8 cellular contexts compared by ENCODE assay signal in genomic region chr12:55727643-55728184, GRCh38. TPM values are rescaled to one million over a fixed set of nuclear protein-coding genes. Genes with fewer than 3 reads are reported as not detected.
A peak's percentile ranks its signal among the peaks of the same experiment; 100 is the strongest.
DNase-seq lines count a peak whose midpoint lies in the region; ATAC-seq and TF ChIP-seq lines count a peak whose summit lies in the region.

No MANE protein-coding gene starts in this region.

- peak; percentile 20 for TF ChIP-seq POLR2A in right lobe of liver (IDR thresholded peaks at IDR 0.05)
- TF ChIP-seq POLR2A in thyroid gland (IDR thresholded peaks at IDR 0.05), result no peak

- H3K4me1 ChIP-seq in right lobe of liver (peaks cover 0 to 35% (median 3%) of the 10 kb centered on the region in 4 donors), thyroid gland (peaks cover 43 to 61% of the 10 kb centered on the region in 2 donors)

- H3K36me3 Mint-ChIP-seq in central memory CD8-positive, alpha-beta T cell (ENCODE audit: insufficient read depth), result peaks cover 16% of the 10 kb centered on the region

- DNase-seq in DMS53 (lab: John Stamatoyannopoulos, UW), result peak; percentile 77
- DNase-seq in NCI-H2196 treated with DMSO at 0.1 percent for 48 hours (lab: John Stamatoyannopoulos, UW; ENCODE audit: unreplicated experiment), result peak; percentile 40
- no peak for DNase-seq in central memory CD8-positive, alpha-beta T cell (ENCODE audit: low spot score in 2 of 2)
- peak; percentile 65 to 77 (median 69) for DNase-seq in right lobe of liver
- DNase-seq in thyroid gland, result peak; percentile 76 to 85
- no peak for DNase-seq in NCI-H1694 treated with DMSO at 0.1 percent for 48 hours (lab: John Stamatoyannopoulos, UW)
- no peak for DNase-seq in mesenteric fat pad (ENCODE audit: low spot score)

- ATAC-seq in central memory CD8-positive, alpha-beta T cell (replicated peaks; ENCODE audit: extremely low read depth, poor library complexity, severe bottlenecking), result no peak
- peak in 2 of 4 donors; percentile 2 to 20 for ATAC-seq in right lobe of liver
- ATAC-seq in HG03442 (IDR thresholded peaks at IDR 0.05; ENCODE audit: unreplicated experiment), result no peak

- WGBS in right lobe of liver (ENCODE audit: insufficient coverage, low coverage, low lambda C conversion rate, missing lambda C conversion rate), result 17% methylated on average over 7 of the region's 9 CpGs
- WGBS in thyroid gland, 2 donors, result 10 to 13% methylated on average over 9 of the region's 9 CpGs

- H3K4me3 Mint-ChIP-seq in central memory CD8-positive, alpha-beta T cell, result peak overlapping the region; percentile 85

- H3K9me3 ChIP-seq in right lobe of liver, result no peaks in the 10 kb centered on the region
- H3K9me3 ChIP-seq in thyroid gland, result no peaks in the 10 kb centered on the region

- H3K27ac ChIP-seq in right lobe of liver (peak overlapping the region; percentile 90 to 99 (median 97)), thyroid gland (peak overlapping the region; percentile 89 to 98 (median 96))

- H3K27me3 Mint-ChIP-seq in central memory CD8-positive, alpha-beta T cell, result no peaks in the 10 kb centered on the region

- H3K4me3 ChIP-seq in right lobe of liver (peak overlapping the region; percentile 70 to 90 (median 87)), thyroid gland (replicated peaks in 1 of 3) (peak overlapping the region; percentile 62 to 90 (median 85))

- H3K27me3 ChIP-seq in right lobe of liver (no peaks in the 10 kb centered on the region), thyroid gland (no peaks in the 10 kb centered on the region)

- peaks cover 54% of the 10 kb centered on the region for H3K4me1 Mint-ChIP-seq in central memory CD8-positive, alpha-beta T cell

- intact Hi-C loops in right lobe of liver (cut with DNase I) (no loop called here), thyroid gland (cut with DNase I) (no loop called here)

- H3K36me3 ChIP-seq in right lobe of liver, result peaks cover 0 to 23% (median 2%) of the 10 kb centered on the region in 4 donors
- peaks cover 24 to 27% of the 10 kb centered on the region in 2 donors for H3K36me3 ChIP-seq in thyroid gland

- peak overlapping the region; percentile 71 for H3K27ac Mint-ChIP-seq in central memory CD8-positive, alpha-beta T cell (ENCODE audit: low read depth)

- TF ChIP-seq CTCF in right lobe of liver (IDR thresholded peaks at IDR 0.05) (no peak), thyroid gland (IDR thresholded peaks at IDR 0.05) (no peak)

- H3K9me3 Mint-ChIP-seq in central memory CD8-positive, alpha-beta T cell, result no peaks in the 10 kb centered on the region

RNA-seq across cellular contexts. Expression of gene CD63, which starts 1.1 kb away (rescaled TPM):
- total RNA-seq in right lobe of liver (100 to 1,000 TPM; 213 to 556 (median 317) TPM), thyroid gland (1,000 to 10,000 TPM in 3 of 4 donors, 100 to 1,000 TPM in 1; 683 to 1,145 (median 1,122) TPM), mesenteric fat pad (1,545 TPM)

RNA-seq across cellular contexts. Expression of gene RDH5, which starts 7.5 kb away (rescaled TPM):
- total RNA-seq in right lobe of liver (10 to 100 TPM; 26.3 to 52.5 (median 43.0) TPM), thyroid gland (1 to 10 TPM in 3 of 4 donors, under 1 TPM in 1; 0.94 to 9.7 (median 6.8) TPM), mesenteric fat pad (123 TPM)

RNA-seq across cellular contexts. Expression of gene BLOC1S1, which starts 11.9 kb away (rescaled TPM):
- total RNA-seq in right lobe of liver (100 to 1,000 TPM in 3 of 6 experiments, 10 to 100 TPM in 3; 81.8 to 175 (median 99.0) TPM), thyroid gland (100 to 1,000 TPM; 117 to 440 (median 246) TPM), mesenteric fat pad (136 TPM)

RNA-seq across cellular contexts. Expression of gene GDF11, which starts 15.2 kb away (rescaled TPM):
- total RNA-seq in right lobe of liver (under 1 TPM; 0.25 to 0.95 (median 0.54) TPM), thyroid gland (1 to 10 TPM; 4.8 to 7.5 (median 6.7) TPM), mesenteric fat pad (5.8 TPM)

RNA-seq across cellular contexts. Expression of gene ITGA7, which starts 20.0 kb away (rescaled TPM):
- total RNA-seq in right lobe of liver (10 to 100 TPM in 3 of 6 experiments, 1 to 10 TPM in 3; 3.1 to 20.1 (median 8.3) TPM), thyroid gland (10 to 100 TPM in 2 of 4 donors, 1 to 10 TPM in 2; 7.9 to 16.9 (median 9.8) TPM), mesenteric fat pad (536 TPM)

Comparison
In these comparisons a context has a peak if more than half of its experiments do, and no peak if none do; other contexts are left out.
1. DNase-seq: peak in DMS53 (single experiment), NCI-H2196 treated with DMSO at 0.1 percent for 48 hours (single experiment), right lobe of liver (3 of 3) and thyroid gland (2 of 2); none in central memory CD8-positive, alpha-beta T cell (0 of 2), NCI-H1694 treated with DMSO at 0.1 percent for 48 hours (single experiment) and mesenteric fat pad (single experiment).